24 cellular contexts compared by ENCODE assay signal in genomic region chr2:219718066-219718465, GRCh38.
"Had no signal": no experiment of that assay in that cellular context is flagged by ENCODE, and none has a peak within 500 bp of the region (broad histone marks: within the 10 kb centered on the region; RNA-seq: fewer than 3 reads in every experiment).

No MANE protein-coding gene starts in this region.

- H3K36me3 ChIP-seq: gastroesophageal sphincter, heart left ventricle, tibial artery, uterus had no signal

- H3K36me3 Mint-ChIP-seq: activated naive CD8-positive, alpha-beta T cell treated with anti-CD3 and anti-CD28 coated beads, Interleukin-2, amount 10 ng/mL, durations not matched to agents 7 days and 5 days; brain; natural killer cell treated with Interleukin-12 subunit alpha and Interleukin-12 subunit beta and Interleukin-15 and Interleukin-18, amount 100 ng/mL, for 72 hours had no signal

- H3K4me3 Mint-ChIP-seq: activated CD4-positive, alpha-beta T cell treated with anti-CD3 and anti-CD28 coated beads, Interleukin-2, amount 10 ng/mL, durations not matched to agents 24 days and 14 days; activated CD8-positive, alpha-beta T cell treated with anti-CD3 and anti-CD28 coated beads for 36 hours; activated naive CD8-positive, alpha-beta T cell treated with anti-CD3 and anti-CD28 coated beads, Interleukin-2, amount 10 ng/mL, durations not matched to agents 7 days and 5 days; brain; natural killer cell treated with Interleukin-12 subunit alpha and Interleukin-12 subunit beta and Interleukin-15 and Interleukin-18, amount 100 ng/mL, for 72 hours had no signal

- H3K9me3 ChIP-seq: gastroesophageal sphincter, heart left ventricle, tibial artery, uterus had no signal

- H3K4me1 Mint-ChIP-seq: activated CD4-positive, alpha-beta T cell treated with anti-CD3 and anti-CD28 coated beads, Interleukin-2, amount 10 ng/mL, durations not matched to agents 24 days and 14 days; activated naive CD8-positive, alpha-beta T cell treated with anti-CD3 and anti-CD28 coated beads, Interleukin-2, amount 10 ng/mL, durations not matched to agents 7 days and 5 days had no signal

- H3K27me3 ChIP-seq: tibial artery, uterus had no signal

- H3K4me1 ChIP-seq: gastroesophageal sphincter, heart left ventricle, tibial artery, uterus had no signal

- DNase-seq: activated CD4-positive, alpha-beta T cell treated with anti-CD3 and anti-CD28 coated beads, Interleukin-2, amount 10 ng/mL, durations not matched to agents 24 days and 14 days; activated CD8-positive, alpha-beta T cell treated with anti-CD3 and anti-CD28 coated beads for 36 hours; activated naive CD4-positive, alpha-beta T cell treated with Interleukin-2 at 50 U/mL for 16 hours; activated naive CD8-positive, alpha-beta T cell treated with anti-CD3 and anti-CD28 coated beads, Interleukin-2, amount 10 ng/mL, durations not matched to agents 7 days and 5 days; activated T-cell treated with anti-CD3 and anti-CD28 coated beads, Interleukin-2, amount 50 U/mL, for 1 hour; anterior cingulate cortex; central memory CD4-positive, alpha-beta T cell; erythroblast; heart left ventricle; kidney; retina; stimulated activated CD4-positive, alpha-beta T cell treated with anti-CD3 and anti-CD28 coated beads, Interleukin-12 subunit alpha, Interleukin-12 subunit beta, amount 100 ng/mL, for 4 hours; stimulated activated CD4-positive, alpha-beta T cell treated with anti-CD3 and anti-CD28 coated beads, Interleukin-1b, Interleukin-23, amount 100 ng/mL, for 48 hours; stimulated activated CD8-positive, alpha-beta memory T cell treated with anti-CD3 and anti-CD28 coated beads, Interleukin-4, amount 100 ng/mL, for 48 hours; stimulated activated naive CD4-positive, alpha-beta T cell; T-helper 9 cell; tibial artery; uterus had no signal

- H3K27ac ChIP-seq: gastroesophageal sphincter, heart left ventricle, tibial artery, uterus had no signal

- H3K4me3 ChIP-seq: gastroesophageal sphincter, heart left ventricle, lung, tibial artery, uterus had no signal

- H3K9me3 Mint-ChIP-seq: activated CD4-positive, alpha-beta T cell treated with anti-CD3 and anti-CD28 coated beads, Interleukin-2, amount 10 ng/mL, durations not matched to agents 24 days and 14 days; activated naive CD8-positive, alpha-beta T cell treated with anti-CD3 and anti-CD28 coated beads, Interleukin-2, amount 10 ng/mL, durations not matched to agents 7 days and 5 days; activated T-helper 2 cell treated with anti-CD3 and anti-CD28 coated beads, Interferon-gamma antibody, Interleukin-2, Interleukin-4, amounts not matched to agents 10 μg/mL and 5 μg/mL and 100 μg/mL, durations not matched to agents 14 hours and 24 hours and 36 hours had no signal

- ATAC-seq: activated CD8-positive, alpha-beta T cell treated with anti-CD3 and anti-CD28 coated beads for 36 hours; gastroesophageal sphincter; heart left ventricle; left lobe of liver; natural killer cell treated with Interleukin-12 subunit alpha and Interleukin-12 subunit beta and Interleukin-15 and Interleukin-18, amount 100 ng/mL, for 72 hours had no signal
